ENCODE assay signal across 22 cellular contexts in the genomic region with DNA sequence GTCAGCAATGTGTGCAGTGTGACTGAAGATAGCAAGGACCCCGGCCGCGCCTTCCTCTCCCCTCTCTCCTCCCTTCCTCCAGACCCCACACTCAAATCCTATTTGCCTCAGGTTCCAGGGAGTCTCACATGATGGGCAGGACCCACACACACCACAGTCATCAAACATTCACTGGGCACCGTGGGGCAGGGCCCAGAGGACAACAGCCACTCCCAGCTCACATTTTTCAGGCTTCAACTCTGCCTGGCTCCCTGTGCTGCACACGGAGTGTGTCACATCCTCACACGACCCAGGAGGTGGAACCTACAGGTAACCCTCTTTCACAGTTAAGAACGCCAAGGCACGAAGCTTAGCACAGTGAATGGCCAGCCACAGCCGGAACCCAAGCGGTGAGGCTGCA. TPM values are rescaled to one million over a fixed set of nuclear protein-coding genes. Genes with fewer than 3 reads are reported as not detected.
DNase-seq lines count a peak whose midpoint lies in the region; FAIRE-seq and TF ChIP-seq lines count a peak whose summit lies in the region.
"Had no signal": no experiment of that assay in that cellular context is flagged by ENCODE, and none has a peak within 500 bp of the region (broad histone marks: within the 10 kb centered on the region; RNA-seq: fewer than 3 reads in every experiment).

No MANE protein-coding gene starts in this region.

- no peak for TF ChIP-seq EP300 in stomach (IDR thresholded peaks at IDR 0.05)

- H3K4me3 ChIP-seq in stomach (no peak overlapping the region), SJCRH30 (no peak overlapping the region)
- H3K4me3 ChIP-seq: adrenal gland, heart left ventricle had no signal

- no peaks in the 10 kb centered on the region for H3K36me3 ChIP-seq in stomach
- H3K36me3 ChIP-seq in SJCRH30 = no peaks in the 10 kb centered on the region
- H3K36me3 ChIP-seq: adrenal gland, heart left ventricle had no signal

- POLR2A ChIA-PET in RWPE1 (lab: Yijun Ruan, JAX; ENCODE audit: low non-redundant PET) = interaction anchor here (0.6 kb wide), 1 partner anchor 13 kb away, joined by 11 read pairs; no protein-coding TSS in a partner anchor

- H3K4me1 Mint-ChIP-seq in neural crest cell = peaks cover 8% of the 10 kb centered on the region
- H3K4me1 Mint-ChIP-seq: central memory CD8-positive, alpha-beta T cell had no signal

- peak overlapping the region; percentile 76 for H3K27ac ChIP-seq in RWPE1
- peak overlapping the region; percentile 90 for H3K27ac ChIP-seq in epithelial cell of prostate
- H3K27ac ChIP-seq in stomach = peak overlapping the region; percentile 79 to 92 (median 87)
- no peak overlapping the region for H3K27ac ChIP-seq in SJCRH30

- no peaks in the 10 kb centered on the region for H3K27me3 Mint-ChIP-seq in neural crest cell (ENCODE audit: low read depth)
- H3K27me3 Mint-ChIP-seq: central memory CD8-positive, alpha-beta T cell; naive B cell had no signal

- TF ChIP-seq POLR2A in stomach (IDR thresholded peaks at IDR 0.05) (no peak), GM12891 (IDR thresholded peaks at IDR 0.05; ENCODE audit: low read depth, low read length) (no peak)

- H3K36me3 Mint-ChIP-seq in neural crest cell (ENCODE audit: low read depth) = no peaks in the 10 kb centered on the region
- H3K36me3 Mint-ChIP-seq: naive B cell had no signal

- CTCF ChIA-PET in RWPE1 (lab: Yijun Ruan, JAX) = no interaction called here

- intact Hi-C loops in stomach (cut with DNase I; ENCODE audit: low total_unique reads) (no loop called here), posterior cingulate gyrus (cut with DNase I) (no loop called here)

- 49 to 66% (median 60%) methylated on average over 7 to 10 of the region's 10 CpGs for WGBS in stomach, 5 donors

- H3K27me3 ChIP-seq in stomach (no peaks in the 10 kb centered on the region), SJCRH30 (no peaks in the 10 kb centered on the region)
- H3K27me3 ChIP-seq: adrenal gland, heart left ventricle had no signal

- H3K9me3 ChIP-seq in stomach = no peaks in the 10 kb centered on the region
- no peaks in the 10 kb centered on the region for H3K9me3 ChIP-seq in SJCRH30 (replicated peaks)
- H3K9me3 ChIP-seq: adrenal gland, heart left ventricle had no signal

- no peaks in the 10 kb centered on the region for H3K9me3 Mint-ChIP-seq in neural crest cell
- H3K9me3 Mint-ChIP-seq: central memory CD8-positive, alpha-beta T cell; naive B cell; T-helper 1 cell treated with Interleukin-12 subunit alpha and Interleukin-12 subunit beta and Interleukin-4 antibody, amounts not matched to agents 30 μg/mL and 1 μg/mL, for 36 hours had no signal

- DNase-seq in RWPE1 (ENCODE audit: low spot score) = no peak
- no peak for DNase-seq in epithelial cell of prostate (ENCODE audit: low read depth, low spot score)
- no peak for DNase-seq in neural crest cell (ENCODE audit: low read depth, low spot score)
- peak; percentile 42 for DNase-seq in stomach
- no peak for DNase-seq in GM12891 (ENCODE audit: insufficient read length, low spot score)
- DNase-seq in SJCRH30 = no peak
- no peak for DNase-seq in posterior cingulate gyrus
- no peak for DNase-seq in DMS79 treated with DMSO at 0.1 percent for 48 hours (lab: John Stamatoyannopoulos, UW)
- DNase-seq: activated gamma-delta T cell treated with Interleukin-2 at 50 U/mL for 16 hours; COR-L47; effector CD8-positive, alpha-beta T cell; EL; GOT3; mammary epithelial cell; naive B cell; NCI-H1105; OCI-M1; stimulated activated CD8-positive, alpha-beta memory T cell treated with anti-CD3 and anti-CD28 coated beads, Interleukin-4, amount 100 ng/mL, for 48 hours had no signal

- peak overlapping the region; percentile 17 for H3K27ac Mint-ChIP-seq in neural crest cell (ENCODE audit: unreplicated experiment)
- H3K27ac Mint-ChIP-seq: T-helper 1 cell treated with Interleukin-12 subunit alpha and Interleukin-12 subunit beta and Interleukin-4 antibody, amounts not matched to agents 30 μg/mL and 1 μg/mL, for 36 hours had no signal

- FAIRE-seq in GM12891 (lab: Jason Lieb, UNC) = no peak

- no peak overlapping the region for H3K4me3 Mint-ChIP-seq in neural crest cell
- H3K4me3 Mint-ChIP-seq: central memory CD8-positive, alpha-beta T cell; T-helper 1 cell treated with Interleukin-12 subunit alpha and Interleukin-12 subunit beta and Interleukin-4 antibody, amounts not matched to agents 30 μg/mL and 1 μg/mL, for 36 hours had no signal

- no peak for TF ChIP-seq CTCF in RWPE1 (conservative IDR thresholded peaks at IDR 0.05; ENCODE audit: low read depth)
- TF ChIP-seq CTCF in neural crest cell (conservative IDR thresholded peaks at IDR 0.05) = no peak
- no peak for TF ChIP-seq CTCF in stomach (IDR thresholded peaks at IDR 0.05)

- H3K4me1 ChIP-seq in stomach = peaks cover 34 to 79% (median 53%) of the 10 kb centered on the region in 4 donors
- H3K4me1 ChIP-seq in SJCRH30 = peaks cover 17% of the 10 kb centered on the region; the same call in 1 of the 2 replicates
- H3K4me1 ChIP-seq: adrenal gland had no signal

TF ChIP-seq in GM12891, 5 proteins besides CTCF, POLR2A, EP300 and RAD21:
- TF ChIP-seq TAF1 (IDR thresholded peaks at IDR 0.05; ENCODE audit: low read depth, low read length) = no peak

RNA-seq across cellular contexts. Expression of a gene that starts 30.5 kb away (rescaled TPM):
- total RNA-seq in neural crest cell (39.2 and 43.0 TPM in 2 replicates), stomach (10 to 100 TPM in 4 of 5 donors, 1 to 10 TPM in 1; 7.0 to 44.6 (median 30.3) TPM)
- polyA plus RNA-seq in stomach = 10 to 100 TPM; 13.3 to 38.1 (median 23.7) TPM
- 12.4 TPM for polyA plus RNA-seq in GM12891 (2012; ENCODE audit: low read depth, missing spikeins)
- 62.5 and 65.2 TPM in 2 replicates for total RNA-seq in SJCRH30 (2014; rRNA removed; shearing (Covaris generic))
